1 cellular context compared by ENCODE assay signal in genomic region chr2:137023205-137023604, GRCh38.
TF ChIP-seq lines count a peak whose summit lies in the region.

No MANE protein-coding gene starts in this region.

TF ChIP-seq in WTC11, 78 proteins besides CTCF, POLR2A, EP300 and RAD21 (continued from another document):
- no peak for TF ChIP-seq PRDM15 (CRISPR knock-in tag; IDR thresholded peaks at IDR 0.05)
- no peak for TF ChIP-seq ESRRA (CRISPR knock-in tag; IDR thresholded peaks at IDR 0.05; ENCODE audit: borderline replicate concordance)
- no peak for TF ChIP-seq NFATC4 (CRISPR knock-in tag; IDR thresholded peaks at IDR 0.05)
- TF ChIP-seq SP1 (CRISPR knock-in tag; conservative IDR thresholded peaks at IDR 0.05) = no peak
- no peak for TF ChIP-seq ATF1 (CRISPR knock-in tag; IDR thresholded peaks at IDR 0.05)
- TF ChIP-seq ZBTB43 (CRISPR knock-in tag; IDR thresholded peaks at IDR 0.05) = no peak
- no peak for TF ChIP-seq KAT7 (CRISPR knock-in tag; IDR thresholded peaks at IDR 0.05; ENCODE audit: borderline replicate concordance)
- no peak for TF ChIP-seq CDX4 (CRISPR knock-in tag; IDR thresholded peaks at IDR 0.05; ENCODE audit: borderline replicate concordance)
